ENCODE assay signal across 13 cellular contexts in the genomic region with DNA sequence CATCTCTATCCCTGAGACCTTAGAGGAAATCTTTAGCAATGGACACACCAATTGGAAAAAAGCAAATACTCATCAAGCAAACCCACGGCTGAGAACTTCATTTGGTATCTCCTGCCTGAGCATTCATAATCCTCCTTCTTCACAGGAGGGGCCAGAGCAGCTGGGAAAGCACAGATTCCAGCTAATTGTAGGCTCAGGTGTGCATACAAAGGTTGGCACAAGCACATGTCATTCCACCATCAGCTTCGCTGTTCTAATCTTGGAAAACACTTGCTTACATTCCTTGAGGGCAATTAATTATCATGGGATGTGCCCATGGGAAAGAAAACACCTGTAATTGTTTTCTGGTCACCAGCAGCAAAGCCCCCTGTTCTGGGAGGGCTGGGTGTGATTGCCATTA.
"Had no signal": no experiment of that assay in that cellular context is flagged by ENCODE, and none has a peak within 500 bp of the region (broad histone marks: within the 10 kb centered on the region; RNA-seq: fewer than 3 reads in every experiment).

No MANE protein-coding gene starts in this region.

- DNase-seq: activated B cell treated with CpG ODN at 0.5 μM for 24 hours; activated CD4-positive, alpha-beta memory T cell treated with anti-CD3 and anti-CD28 coated beads for 36 hours; activated CD4-positive, alpha-beta T cell treated with anti-CD3 and anti-CD28 coated beads for 4 hours; activated effector memory CD4-positive, alpha-beta T cell treated with anti-CD3 and anti-CD28 coated beads, Interleukin-2, amount 50 U/mL, for 16 hours; activated naive CD4-positive, alpha-beta T cell treated with anti-CD3 and anti-CD28 coated beads, Interleukin-2, amount 10 ng/mL, durations not matched to agents 7 days and 5 days; activated T-cell treated with anti-CD3 and anti-CD28 coated beads, Interleukin-2, amount 50 U/mL, for 72 hours; amygdala; heart left ventricle; left cardiac atrium; midbrain; psoas muscle; stimulated activated CD4-positive, alpha-beta T cell treated with anti-CD3 and anti-CD28 coated beads, Interleukin-4, amount 100 ng/mL, for 24 hours; stimulated activated naive CD4-positive, alpha-beta T cell treated with Interleukin-2 at 50 U/mL for 16 hours had no signal
